In the genomic region with DNA sequence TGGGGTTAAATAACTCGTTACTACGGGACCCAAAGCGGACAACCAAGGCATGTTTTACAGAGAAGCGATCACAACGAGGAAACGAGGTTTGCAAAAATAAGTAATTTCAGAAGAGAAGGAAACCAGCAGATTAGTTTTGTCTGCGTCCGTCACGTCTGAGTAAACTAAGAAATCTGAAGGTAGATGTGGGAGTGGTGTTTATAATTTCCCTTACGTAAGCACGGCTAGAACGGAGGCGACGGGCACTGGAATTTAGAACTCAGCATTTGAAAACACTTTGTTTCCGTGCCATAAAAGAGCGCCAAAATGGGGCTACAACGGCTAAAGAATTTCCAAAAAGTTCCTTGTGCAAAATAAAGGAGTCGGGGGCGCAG, we compare ENCODE assay signal across 8 cellular contexts. TPM values are rescaled to one million over a fixed set of nuclear protein-coding genes. Genes with fewer than 3 reads are reported as not detected.
A peak's percentile ranks its signal among the peaks of the same experiment; 100 is the strongest.
DNase-seq lines count a peak whose midpoint lies in the region; ATAC-seq and TF ChIP-seq lines count a peak whose summit lies in the region.

No MANE protein-coding gene starts in this region.

- H3K4me1 ChIP-seq in mesodermal cell (ENCODE audit: control insufficient read depth, insufficient read depth, low read length, poor library complexity, severe bottlenecking) (no peaks in the 10 kb centered on the region), subcutaneous abdominal adipose tissue (ENCODE audit: control insufficient read depth in 5 of 5, insufficient read depth in 5 of 5, low read length in 5 of 5) (peaks cover 2 to 23% (median 22%) of the 10 kb centered on the region in 5 donors)

- peak; percentile 53 for DNase-seq in DMS114 treated with DMSO at 0.1 percent for 48 hours (lab: John Stamatoyannopoulos, UW; ENCODE audit: unreplicated experiment)
- peak; percentile 64 for DNase-seq in T-helper 2 cell treated with Interferon-gamma antibody and Interleukin-4, amounts not matched to agents 5 μg/mL and 100 μg/mL, for 36 hours (ENCODE audit: low spot score)
- DNase-seq in coronary artery (ENCODE audit: low spot score) = no peak
- DNase-seq in UCSD-AML1 (lab: John Stamatoyannopoulos, UW; ENCODE audit: unreplicated experiment) = no peak
- DNase-seq in amniotic stem cell (lab: John Stamatoyannopoulos, UW) = no peak

- no peak for TF ChIP-seq CTCF in coronary artery (IDR thresholded peaks at IDR 0.05)

- H3K9ac ChIP-seq in subcutaneous abdominal adipose tissue (ENCODE audit: low read length in 5 of 5) = peak overlapping the region; percentile 22 to 86 (median 75)

- peaks cover 23% of the 10 kb centered on the region for H3K36me3 Mint-ChIP-seq in T-helper 2 cell treated with Interferon-gamma antibody and Interleukin-4, amounts not matched to agents 5 μg/mL and 100 μg/mL, for 36 hours (ENCODE audit: low read depth)

- H3K27ac ChIP-seq in coronary artery (peak overlapping the region; percentile 54 to 93), mesodermal cell (ENCODE audit: low read depth, low read length, severe bottlenecking) (peak overlapping the region; percentile 68), subcutaneous abdominal adipose tissue (ENCODE audit: low read depth, low read length) (peak overlapping the region; percentile 93)

- peak; percentile 7 for ATAC-seq in HG03135 (IDR thresholded peaks at IDR 0.05; ENCODE audit: unreplicated experiment)

- no peaks in the 10 kb centered on the region for H3K27me3 ChIP-seq in subcutaneous abdominal adipose tissue (ENCODE audit: control insufficient read depth in 5 of 5, insufficient read depth in 4 of 5, low read length in 5 of 5)

- H3K27me3 Mint-ChIP-seq in T-helper 2 cell treated with Interferon-gamma antibody and Interleukin-4, amounts not matched to agents 5 μg/mL and 100 μg/mL, for 36 hours (ENCODE audit: low read depth) = no peaks in the 10 kb centered on the region

- H3K9me3 ChIP-seq in mesodermal cell (ENCODE audit: control insufficient read depth, low read length) (no peaks in the 10 kb centered on the region), subcutaneous abdominal adipose tissue (ENCODE audit: control insufficient read depth in 5 of 5, low read length in 5 of 5) (no peaks in the 10 kb centered on the region)

- H3K4me1 Mint-ChIP-seq in T-helper 2 cell treated with Interferon-gamma antibody and Interleukin-4, amounts not matched to agents 5 μg/mL and 100 μg/mL, for 36 hours (ENCODE audit: low read depth) = peaks cover 35% of the 10 kb centered on the region

- WGBS in mesodermal cell (ENCODE audit: insufficient coverage in 2 of 2), 2 experiments = 2 to 3% methylated on average over 17 to 19 of the region's 19 CpGs

- H3K9me3 Mint-ChIP-seq in T-helper 2 cell treated with Interferon-gamma antibody and Interleukin-4, amounts not matched to agents 5 μg/mL and 100 μg/mL, for 36 hours = no peaks in the 10 kb centered on the region

- H3K4me3 Mint-ChIP-seq in T-helper 2 cell treated with Interferon-gamma antibody and Interleukin-4, amounts not matched to agents 5 μg/mL and 100 μg/mL, for 36 hours = peak overlapping the region; percentile 90

- H3K27ac Mint-ChIP-seq in T-helper 2 cell treated with Interferon-gamma antibody and Interleukin-4, amounts not matched to agents 5 μg/mL and 100 μg/mL, for 36 hours = peak overlapping the region; percentile 94

- H3K4me3 ChIP-seq in coronary artery (peak overlapping the region; percentile 92), mesodermal cell (ENCODE audit: extremely low read depth, insufficient read depth, low read length, poor library complexity, severe bottlenecking) (peak overlapping the region; percentile 86), subcutaneous abdominal adipose tissue (ENCODE audit: low read depth in 1 of 5, low read length in 5 of 5) (peak overlapping the region; percentile 80 to 100 (median 97))

- peaks cover 3% of the 10 kb centered on the region for H3K36me3 ChIP-seq in mesodermal cell (ENCODE audit: control insufficient read depth, insufficient read depth, low read length)
- peaks cover 0 to 9% (median 2%) of the 10 kb centered on the region in 5 donors for H3K36me3 ChIP-seq in subcutaneous abdominal adipose tissue (ENCODE audit: control insufficient read depth in 5 of 5, insufficient read depth in 5 of 5, low read length in 5 of 5)

RNA-seq across cellular contexts. Expression of a gene that starts 0.7 kb away (rescaled TPM):
- polyA plus RNA-seq in mesodermal cell (2013, experiment 1 of 2) = 16.7 TPM
- 17.9 TPM for polyA plus RNA-seq in mesodermal cell (2013, experiment 2 of 2)

Comparison
In these comparisons a context has a peak if more than half of its experiments do, and no peak if none do; other contexts are left out.
1. DNase-seq: peak in DMS114 treated with DMSO at 0.1 percent for 48 hours (single experiment) and T-helper 2 cell treated with Interferon-gamma antibody and Interleukin-4, amounts not matched to agents 5 μg/mL and 100 μg/mL, for 36 hours (single experiment); none in coronary artery (single experiment), UCSD-AML1 (single experiment) and amniotic stem cell (single experiment).
2. Peak in every context shown above with its lines, with median percentiles within 50 percentile points of each other: H3K27ac ChIP-seq and H3K4me3 ChIP-seq.